8 cellular contexts compared by ENCODE assay signal in genomic region chr4:121070696-121071639, GRCh38. TPM values are rescaled to one million over a fixed set of nuclear protein-coding genes. Genes with fewer than 3 reads are reported as not detected.
A peak's percentile ranks its signal among the peaks of the same experiment; 100 is the strongest.
DNase-seq lines count a peak whose midpoint lies in the region; ATAC-seq and TF ChIP-seq lines count a peak whose summit lies in the region.

No MANE protein-coding gene starts in this region.

- 3 to 5% (median 4%) methylated on average over 45 to 64 of the region's 64 CpGs for WGBS in heart left ventricle, 4 donors
- 1 to 3% (median 1%) methylated on average over 56 to 64 of the region's 64 CpGs for WGBS in ovary, 3 donors

- peak overlapping the region; percentile 79 to 94 for H3K4me3 Mint-ChIP-seq in CD14-positive monocyte
- H3K4me3 Mint-ChIP-seq in activated naive CD4-positive, alpha-beta T cell treated with anti-CD3 and anti-CD28 coated beads for 36 hours = peak overlapping the region; percentile 77

- H3K27ac ChIP-seq in HUES48 (ENCODE audit: low read depth, low read length) (no peak overlapping the region), heart left ventricle (peak overlapping the region; percentile 14 to 84 (median 70)), ovary (peak overlapping the region; percentile 15 to 87)

- no peak for TF ChIP-seq POLR2A in heart left ventricle (IDR thresholded peaks at IDR 0.05)
- no peak for TF ChIP-seq POLR2A in ovary (IDR thresholded peaks at IDR 0.05)

- H3K27me3 ChIP-seq in HUES48 (ENCODE audit: control insufficient read depth, insufficient read depth, low read length) (peaks cover 69% of the 10 kb centered on the region), heart left ventricle (peaks cover 0 to 56% (median 0%) of the 10 kb centered on the region in 9 donors), ovary (no peaks in the 10 kb centered on the region)

- intact Hi-C loops in CD14-positive monocyte (cut with micrococcal nuclease) (no loop called here), heart left ventricle (cut with DNase I) (loop anchor here in 9 of 10 donors (5.0 to 10.0 kb wide), 4 partner anchors 46 to 156 kb away; partner anchors contain the start of gene PRDM5 (in 8 of the 9)), ovary (cut with DNase I) (loop anchor here in 3 of 4 donors (5.0 kb wide), 1 partner anchor 149 kb away; the partner anchor contains the start of gene PRDM5 (in 3 of the 3))
- intact Hi-C loops in activated naive CD4-positive, alpha-beta T cell treated with anti-CD3 and anti-CD28 coated beads for 36 hours (cut with micrococcal nuclease) = no loop called here

- H3K9ac ChIP-seq in HUES48 (ENCODE audit: low read depth, low read length) = no peak overlapping the region

- peak; percentile 57 to 75 (median 66) for ATAC-seq in heart left ventricle

- H3K27ac Mint-ChIP-seq in CD14-positive monocyte = peak overlapping the region in 2 of 7 donors; percentile 24 to 41
- H3K27ac Mint-ChIP-seq in activated naive CD4-positive, alpha-beta T cell treated with anti-CD3 and anti-CD28 coated beads for 36 hours = no peak overlapping the region

- peaks cover 0 to 24% (median 14%) of the 10 kb centered on the region in 7 donors for H3K9me3 Mint-ChIP-seq in CD14-positive monocyte
- no peaks in the 10 kb centered on the region for H3K9me3 Mint-ChIP-seq in activated naive CD4-positive, alpha-beta T cell treated with anti-CD3 and anti-CD28 coated beads for 36 hours

- H3K27me3 Mint-ChIP-seq in CD14-positive monocyte (ENCODE audit: low read depth in 3 of 3) = peaks cover 57 to 70% (median 65%) of the 10 kb centered on the region in 3 donors
- H3K27me3 Mint-ChIP-seq in activated naive CD4-positive, alpha-beta T cell treated with anti-CD3 and anti-CD28 coated beads for 36 hours (ENCODE audit: low read depth) = peaks cover 44% of the 10 kb centered on the region

- DNase-seq in CD14-positive monocyte (ENCODE audit: low spot score) (no peak), heart left ventricle (peak; percentile 26 to 72 (median 44)), ovary (peak; percentile 58 to 75 (median 72)), NAMALWA (ENCODE audit: low spot score) (no peak), DMS114 treated with DMSO at 0.1 percent for 48 hours (lab: John Stamatoyannopoulos, UW; ENCODE audit: unreplicated experiment) (no peak), NOMO-1 treated with dmso at 0.1 percent for 144 hours (lab: John Stamatoyannopoulos, UW; ENCODE audit: unreplicated experiment) (no peak)
- DNase-seq in activated naive CD4-positive, alpha-beta T cell treated with anti-CD3 and anti-CD28 coated beads for 36 hours = peak; percentile 44

- peak overlapping the region; percentile 83 for H3K4me3 ChIP-seq in HUES48 (ENCODE audit: low read depth, low read length)
- peak overlapping the region; percentile 50 to 83 (median 66) for H3K4me3 ChIP-seq in heart left ventricle
- peak overlapping the region; percentile 54 for H3K4me3 ChIP-seq in ovary

- H3K36me3 Mint-ChIP-seq in CD14-positive monocyte = peaks cover 10 to 11% of the 10 kb centered on the region in 2 donors
- H3K36me3 Mint-ChIP-seq in activated naive CD4-positive, alpha-beta T cell treated with anti-CD3 and anti-CD28 coated beads for 36 hours (ENCODE audit: low read depth) = no peaks in the 10 kb centered on the region

- H3K36me3 ChIP-seq in HUES48 (ENCODE audit: control insufficient read depth, insufficient read depth, low read length) (no peaks in the 10 kb centered on the region), heart left ventricle (no peaks in the 10 kb centered on the region), ovary (no peaks in the 10 kb centered on the region)

- H3K4me1 Mint-ChIP-seq in CD14-positive monocyte = peaks cover 30% of the 10 kb centered on the region
- H3K4me1 Mint-ChIP-seq in activated naive CD4-positive, alpha-beta T cell treated with anti-CD3 and anti-CD28 coated beads for 36 hours (ENCODE audit: low read depth) = peaks cover 21% of the 10 kb centered on the region

- CTCF ChIA-PET in activated naive CD4-positive, alpha-beta T cell treated with anti-CD3 and anti-CD28 coated beads for 36 hours (lab: Charles Lee) = interaction anchor here (0.6 to 1.6 kb wide), 2 partner anchors 237 to 989 kb away, joined by 3 to 4 read pairs; no protein-coding TSS in a partner anchor

- TF ChIP-seq CTCF in CD14-positive monocyte (IDR thresholded peaks at IDR 0.05) = no peak
- peak in 10 of 12 donors; percentile 12 to 43 (median 26) for TF ChIP-seq CTCF in heart left ventricle (IDR thresholded peaks at IDR 0.05)
- peak in 2 of 3 donors; percentile 9 to 33 for TF ChIP-seq CTCF in ovary (IDR thresholded peaks at IDR 0.05)

- TF ChIP-seq EP300 in ovary (IDR thresholded peaks at IDR 0.05) = no peak

- H3K4me1 ChIP-seq in HUES48 (ENCODE audit: control insufficient read depth, insufficient read depth, low read length) (peaks cover 22% of the 10 kb centered on the region), heart left ventricle (peaks cover 0 to 25% (median 0%) of the 10 kb centered on the region in 12 donors), ovary (ENCODE audit: insufficient read depth) (peaks cover 2% of the 10 kb centered on the region)

- H3K9me3 ChIP-seq in HUES48 (ENCODE audit: control insufficient read depth, insufficient read depth, low read length) (no peaks in the 10 kb centered on the region), heart left ventricle (no peaks in the 10 kb centered on the region), ovary (no peaks in the 10 kb centered on the region)

RNA-seq across cellular contexts. Expression of gene NDNF, which starts 1.4 kb away (rescaled TPM):
- polyA plus RNA-seq in CD14-positive monocyte (not detected), heart left ventricle (1 to 10 TPM; 2.8 to 6.7 TPM), ovary (10 to 100 TPM; 32.6 to 44.6 TPM)
- not detected for total RNA-seq in activated naive CD4-positive, alpha-beta T cell treated with anti-CD3 and anti-CD28 coated beads for 36 hours
- total RNA-seq in heart left ventricle (10 to 100 TPM in 3 of 9 donors, 1 to 10 TPM in 6; 3.0 to 11.2 (median 8.2) TPM), ovary (10 to 100 TPM; 20.6 to 68.0 (median 46.6) TPM)

Comparison
In these comparisons a context has a peak if more than half of its experiments do, and no peak if none do; other contexts are left out.
1. DNase-seq: peak in activated naive CD4-positive, alpha-beta T cell treated with anti-CD3 and anti-CD28 coated beads for 36 hours (single experiment), heart left ventricle (5 of 5) and ovary (5 of 5); none in CD14-positive monocyte (single experiment), NAMALWA (single experiment), DMS114 treated with DMSO at 0.1 percent for 48 hours (single experiment) and NOMO-1 treated with dmso at 0.1 percent for 144 hours (single experiment).
2. intact Hi-C loops: an anchor here in heart left ventricle (5.0 to 10.0 kb wide) and ovary (5.0 kb wide); none called in CD14-positive monocyte and activated naive CD4-positive, alpha-beta T cell treated with anti-CD3 and anti-CD28 coated beads for 36 hours.
3. Peak in every context shown above with its lines, with median percentiles within 50 percentile points of each other: H3K4me3 ChIP-seq.